ENCODE assay signal across 8 cellular contexts in genomic region chr16:69424053-69424934, GRCh38. TPM values are rescaled to one million over a fixed set of nuclear protein-coding genes. Genes with fewer than 3 reads are reported as not detected.
DNase-seq lines count a peak whose midpoint lies in the region; ATAC-seq, FAIRE-seq and TF ChIP-seq lines count a peak whose summit lies in the region.

CYB5B (plus strand) TSS chr16:69424619; CDS start chr16:69424684, 65 bp downstream.

- TF ChIP-seq EP300 in upper lobe of left lung (IDR thresholded peaks at IDR 0.05), result no peak

- intact Hi-C loops in adrenal gland (cut with DNase I), result no loop called here
- intact Hi-C loops in heart right ventricle (cut with DNase I), result loop anchor here in 5 of 10 donors (1.0 to 10.0 kb wide), 4 partner anchors 58 to 201 kb away; partner anchors contain the start of gene NFAT5 (in 2 of the 5)
- intact Hi-C loops in posterior cingulate gyrus (cut with DNase I), result loop anchor here (10.0 kb wide), 1 partner anchor 141 kb away; the partner anchor contains the start of gene NFAT5

- peak within 1 kb of the TSS; percentile 53 to 89 (median 84) for H3K4me3 ChIP-seq in adrenal gland
- peak within 1 kb of the TSS; percentile 59 to 94 (median 75) for H3K4me3 ChIP-seq in heart right ventricle
- peak within 1 kb of the TSS; percentile 64 to 94 (median 72) for H3K4me3 ChIP-seq in upper lobe of left lung

- H3K4me1 ChIP-seq in adrenal gland (replicated peaks in 1 of 2) (peaks cover 27 to 35% of the 10 kb centered on the region in 2 donors), heart right ventricle (peaks cover 0 to 23% (median 17%) of the 10 kb centered on the region in 9 donors), upper lobe of left lung (peaks cover 7 to 18% (median 14%) of the 10 kb centered on the region in 4 donors)

- WGBS in adrenal gland, 4 donors, result 3 to 5% (median 4%) methylated on average over 32 to 40 of the region's 40 CpGs
- 2% methylated on average over 40 of the region's 40 CpGs for WGBS in heart right ventricle, 2 donors
- 3 to 5% methylated on average over 39 to 40 of the region's 40 CpGs for WGBS in upper lobe of left lung, 2 donors

- H3K36me3 ChIP-seq in adrenal gland (replicated peaks in 1 of 2), result peaks cover 0 to 21% of the 10 kb centered on the region in 2 donors
- H3K36me3 ChIP-seq in heart right ventricle, result peaks cover 0 to 32% (median 6%) of the 10 kb centered on the region in 9 donors
- peaks cover 0 to 22% (median 18%) of the 10 kb centered on the region in 4 donors for H3K36me3 ChIP-seq in upper lobe of left lung

- peak; percentile 86 for DNase-seq in GM12892 (ENCODE audit: insufficient read length)
- DNase-seq in NCI-H146 (lab: John Stamatoyannopoulos, UW), result peak; percentile 96
- peak; percentile 86 to 98 (median 95) for DNase-seq in T-helper 1 cell
- DNase-seq in adrenal gland, result peak; percentile 95 to 99 (median 98)
- DNase-seq in heart right ventricle, result peak; percentile 87 to 97
- peak; percentile 83 to 98 (median 91) for DNase-seq in posterior cingulate gyrus
- DNase-seq in upper lobe of left lung, result peak; percentile 11 to 97

- FAIRE-seq in GM12892 (lab: Jason Lieb, UNC), result peak; percentile 94

- H3K27me3 ChIP-seq in adrenal gland (no peaks in the 10 kb centered on the region), heart right ventricle (no peaks in the 10 kb centered on the region), upper lobe of left lung (no peaks in the 10 kb centered on the region)

- H3K27ac ChIP-seq in adrenal gland (peak within 1 kb of the TSS; percentile 72 to 88 (median 86)), heart right ventricle (peak within 1 kb of the TSS; percentile 26 to 93 (median 80)), upper lobe of left lung (peak within 1 kb of the TSS; percentile 80 to 92 (median 84))

- H3K9me3 ChIP-seq in adrenal gland (replicated peaks in 1 of 3), result no peaks in the 10 kb centered on the region
- H3K9me3 ChIP-seq in heart right ventricle, result peaks cover 0 to 6% (median 0%) of the 10 kb centered on the region in 11 donors
- no peaks in the 10 kb centered on the region for H3K9me3 ChIP-seq in upper lobe of left lung

- TF ChIP-seq POLR2A in GM12892 (IDR thresholded peaks at IDR 0.05; ENCODE audit: low read depth, low read length), result peak; percentile 97
- peak; percentile 86 to 98 for TF ChIP-seq POLR2A in adrenal gland (IDR thresholded peaks at IDR 0.05)
- TF ChIP-seq POLR2A in upper lobe of left lung (IDR thresholded peaks at IDR 0.05), result peak in 3 of 4 donors; percentile 64 to 86 (median 67)

- TF ChIP-seq CTCF in adrenal gland (IDR thresholded peaks at IDR 0.05), result peak in 3 of 6 experiments; percentile 12 to 31 (median 17)
- no peak for TF ChIP-seq CTCF in heart right ventricle (IDR thresholded peaks at IDR 0.05)
- TF ChIP-seq CTCF in upper lobe of left lung (IDR thresholded peaks at IDR 0.05), result peak in 1 of 6 experiments; percentile 50

- ATAC-seq in HG02852 (IDR thresholded peaks at IDR 0.05; ENCODE audit: unreplicated experiment) (peak; percentile 94), heart right ventricle (peak; percentile 97 to 99 (median 99)), upper lobe of left lung (ENCODE audit: low FRiP score in 2 of 2) (peak; percentile 99 to 100)

RNA-seq across cellular contexts. Expression of gene CYB5B, which starts in this region (rescaled TPM):
- polyA plus RNA-seq in GM12892 (2012; ENCODE audit: missing spikeins), result 127 TPM
- total RNA-seq in adrenal gland (100 to 1,000 TPM; 153 to 763 (median 380) TPM), heart right ventricle (10 to 100 TPM; 59.8 to 84.2 (median 72.5) TPM), upper lobe of left lung (10 to 100 TPM; 25.2 to 93.1 (median 69.4) TPM)
- polyA plus RNA-seq in adrenal gland (1,000 to 10,000 TPM in 1 of 3 donors, 100 to 1,000 TPM in 2; 247 to 1,039 (median 489) TPM), heart right ventricle (10 to 100 TPM; 53.8 to 59.9 TPM)

Comparison
In these comparisons a context has a peak if more than half of its experiments do, and no peak if none do; other contexts are left out.
1. Peak in every context shown above with its lines: DNase-seq, ATAC-seq, H3K4me3 ChIP-seq and H3K27ac ChIP-seq.
2. RNA of gene CYB5B (polyA plus RNA-seq): 247 to 1,039 TPM in adrenal gland; 53.8 to 59.9 TPM in heart right ventricle; every median in the first group is over 4 times any median in the second.